20 cellular contexts compared by ENCODE assay signal in genomic region chr12:105774037-105774436, GRCh38.
"Had no signal": no experiment of that assay in that cellular context is flagged by ENCODE, and none has a peak within 500 bp of the region (broad histone marks: within the 10 kb centered on the region; RNA-seq: fewer than 3 reads in every experiment).

No MANE protein-coding gene starts in this region.

- DNase-seq: colonic mucosa; effector CD8-positive, alpha-beta T cell; endodermal cell; foreskin fibroblast; heart left ventricle; left cardiac atrium; left lung; naive thymus-derived CD8-positive, alpha-beta T cell; stimulated activated CD4-positive, alpha-beta T cell treated with anti-CD3 and anti-CD28 coated beads, Interleukin-12 subunit alpha, Interleukin-12 subunit beta, amount 100 ng/mL, for 4 hours; stimulated activated CD4-positive, alpha-beta T cell treated with anti-CD3 and anti-CD28 coated beads, Interleukin-1b, Interleukin-23, amount 100 ng/mL, for 48 hours; stimulated activated CD4-positive, alpha-beta T cell treated with anti-CD3 and anti-CD28 coated beads, Interleukin-4, amount 100 ng/mL, for 1 hour; stimulated activated CD8-positive, alpha-beta memory T cell treated with anti-CD3 and anti-CD28 coated beads, Interleukin-4, amount 100 ng/mL, for 48 hours; stimulated activated naive CD4-positive, alpha-beta T cell; stimulated activated naive CD8-positive, alpha-beta T cell treated with anti-CD3 and anti-CD28 coated beads, Interleukin-15, amount 100 ng/mL, for 72 hours; transverse colon had no signal

- H3K4me1 Mint-ChIP-seq: naive thymus-derived CD8-positive, alpha-beta T cell; stimulated activated naive CD8-positive, alpha-beta T cell treated with anti-CD3 and anti-CD28 coated beads, Interleukin-15, amount 100 ng/mL, for 72 hours had no signal

- H3K36me3 Mint-ChIP-seq: naive thymus-derived CD8-positive, alpha-beta T cell had no signal

- H3K27me3 Mint-ChIP-seq: dendritic cell treated with granulocyte-macrophage colony-stimulating factor and Interleukin-4, amounts not matched to agents 40 ng/mL and 50 ng/mL, for 4 days had no signal

- H3K27ac Mint-ChIP-seq: dendritic cell treated with granulocyte-macrophage colony-stimulating factor and Interleukin-4, amounts not matched to agents 40 ng/mL and 50 ng/mL, for 4 days; endodermal cell; naive thymus-derived CD8-positive, alpha-beta T cell; stimulated activated naive CD8-positive, alpha-beta T cell treated with anti-CD3 and anti-CD28 coated beads, Interleukin-15, amount 100 ng/mL, for 72 hours had no signal

- H3K9me3 Mint-ChIP-seq: dendritic cell treated with granulocyte-macrophage colony-stimulating factor and Interleukin-4, amounts not matched to agents 40 ng/mL and 50 ng/mL, for 4 days; neural crest cell had no signal

- H3K4me3 Mint-ChIP-seq: dendritic cell treated with granulocyte-macrophage colony-stimulating factor and Interleukin-4, amounts not matched to agents 40 ng/mL and 50 ng/mL, for 4 days; endodermal cell; naive thymus-derived CD8-positive, alpha-beta T cell; neural crest cell; stimulated activated naive CD8-positive, alpha-beta T cell treated with anti-CD3 and anti-CD28 coated beads, Interleukin-15, amount 100 ng/mL, for 72 hours had no signal

- ATAC-seq: esophagus mucosa; gastroesophageal sphincter; heart left ventricle; left cardiac atrium; left lung; naive thymus-derived CD8-positive, alpha-beta T cell; sciatic nerve; stimulated activated naive CD8-positive, alpha-beta T cell treated with anti-CD3 and anti-CD28 coated beads, Interleukin-15, amount 100 ng/mL, for 72 hours had no signal
